Comparison of ENCODE assay signal across 1 cellular context in the genomic region with DNA sequence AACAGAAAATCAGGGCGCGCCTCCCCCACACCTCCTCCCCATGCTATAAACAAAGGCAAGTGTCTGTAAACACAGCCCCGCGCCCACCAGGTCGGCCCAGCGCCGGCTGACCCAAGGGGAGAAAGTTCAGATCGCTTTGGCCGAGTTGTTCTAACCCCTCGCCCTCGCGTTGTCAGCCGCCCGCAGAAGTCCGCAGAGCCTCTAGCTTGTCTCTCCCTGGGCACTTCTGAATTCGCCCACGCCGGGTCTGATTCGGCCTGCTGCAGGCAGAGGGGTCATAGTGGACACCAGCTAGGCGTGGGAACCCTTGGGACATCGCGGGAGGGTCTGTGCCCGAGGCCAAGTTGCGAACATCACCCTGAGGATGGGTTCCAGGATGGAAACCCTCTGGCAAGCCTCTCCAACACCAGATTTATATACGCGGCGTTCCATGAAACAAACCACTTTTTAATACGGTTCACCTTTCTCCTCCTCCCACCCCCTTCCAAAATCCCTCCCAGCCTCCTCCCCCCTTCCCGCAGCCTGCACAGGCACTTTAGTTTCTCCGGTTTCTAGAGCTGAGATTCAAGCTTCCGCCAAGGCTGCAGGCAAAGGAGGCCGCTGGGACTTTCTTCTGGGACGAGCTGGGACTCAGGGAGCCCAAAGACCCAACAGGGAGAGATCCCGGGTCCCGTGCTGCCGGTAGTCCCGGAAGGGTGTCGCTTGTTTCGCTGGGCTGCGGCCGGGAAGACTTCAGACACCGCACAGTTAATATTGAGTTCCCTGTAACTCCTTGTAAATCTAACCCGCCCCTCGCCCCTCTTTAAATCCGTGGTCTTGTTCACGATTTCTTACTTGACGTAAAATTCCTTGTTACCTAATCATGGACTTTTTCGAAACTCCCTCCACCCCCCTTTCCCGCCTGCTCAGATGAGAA.
TF ChIP-seq lines count a peak whose summit lies in the region.

No MANE protein-coding gene starts in this region.

TF ChIP-seq in SK-N-SH, 30 proteins besides CTCF, POLR2A, EP300 and RAD21:
- peak; percentile 6; the same call in 1 of the 2 replicates for TF ChIP-seq MAX (IDR thresholded peaks at IDR 0.05; ENCODE audit: low read depth)
- peak; percentile 8 for TF ChIP-seq CHD2 (IDR thresholded peaks at IDR 0.05; ENCODE audit: low read length, partially characterized antibody)
- TF ChIP-seq TAF1 (IDR thresholded peaks at IDR 0.05; ENCODE audit: borderline replicate concordance, low read depth, low read length): peak; percentile 17; the same call in 1 of the 2 replicates
- no peak for TF ChIP-seq IRF3 (IDR thresholded peaks at IDR 0.05; ENCODE audit: low read depth, low read length)
- TF ChIP-seq POLR2AphosphoS5 (IDR thresholded peaks at IDR 0.05; ENCODE audit: low read depth, low read length): peak; percentile 21
